ENCODE assay signal across 19 cellular contexts in genomic region chr19:5126498-5127223, GRCh38.
DNase-seq lines count a peak whose midpoint lies in the region; ATAC-seq and TF ChIP-seq lines count a peak whose summit lies in the region.
"Had no signal": no experiment of that assay in that cellular context is flagged by ENCODE, and none has a peak within 500 bp of the region (broad histone marks: within the 10 kb centered on the region; RNA-seq: fewer than 3 reads in every experiment).

No MANE protein-coding gene starts in this region.

- peak overlapping the region; percentile 76 for H3K27ac ChIP-seq in BLaER1
- H3K27ac ChIP-seq in SU-DHL-6 (ENCODE audit: low read depth, low read length) = peak overlapping the region; percentile 94
- H3K27ac ChIP-seq: neutrophil, VCaP had no signal

- peaks cover 1% of the 10 kb centered on the region for H3K36me3 Mint-ChIP-seq in memory B cell
- H3K36me3 Mint-ChIP-seq in activated T-helper 1 cell treated with anti-CD3 and anti-CD28 coated beads, Interleukin-12 subunit alpha, Interleukin-12 subunit beta, Interleukin-2, Interleukin-4 antibody, amounts not matched to agents 30 ng/mL and 10 ng/mL and 1 ng/mL, durations not matched to agents 14 hours and 24 hours and 36 hours (ENCODE audit: low read depth) = peaks cover 7% of the 10 kb centered on the region

- H3K4me2 ChIP-seq in BLaER1 (peak overlapping the region; percentile 85), SU-DHL-6 (ENCODE audit: low read depth, low read length, poor library complexity, severe bottlenecking) (peak overlapping the region; percentile 66)

- H3K4me3 ChIP-seq in BLaER1 = peak overlapping the region; percentile 17
- no peak overlapping the region for H3K4me3 ChIP-seq in SU-DHL-6 (ENCODE audit: insufficient read depth, low read length, poor library complexity, severe bottlenecking)
- H3K4me3 ChIP-seq: ascending aorta, gastroesophageal sphincter had no signal

- intact Hi-C loops in activated T-helper 1 cell treated with anti-CD3 and anti-CD28 coated beads, Interleukin-12 subunit alpha, Interleukin-12 subunit beta, Interleukin-2, Interleukin-4 antibody, amounts not matched to agents 30 ng/mL and 10 ng/mL and 1 ng/mL, durations not matched to agents 14 hours and 24 hours and 36 hours (cut with micrococcal nuclease) = no loop called here

- H3K9me2 ChIP-seq in SU-DHL-6 (replicated peaks; ENCODE audit: insufficient read depth, low read length) = no peaks in the 10 kb centered on the region

- peaks cover 33% of the 10 kb centered on the region for H3K4me1 Mint-ChIP-seq in memory B cell
- H3K4me1 Mint-ChIP-seq in activated T-helper 1 cell treated with anti-CD3 and anti-CD28 coated beads, Interleukin-12 subunit alpha, Interleukin-12 subunit beta, Interleukin-2, Interleukin-4 antibody, amounts not matched to agents 30 ng/mL and 10 ng/mL and 1 ng/mL, durations not matched to agents 14 hours and 24 hours and 36 hours (ENCODE audit: low read depth) = peaks cover 16% of the 10 kb centered on the region

- H3K27me3 Mint-ChIP-seq in memory B cell = no peaks in the 10 kb centered on the region
- no peaks in the 10 kb centered on the region for H3K27me3 Mint-ChIP-seq in activated T-helper 1 cell treated with anti-CD3 and anti-CD28 coated beads, Interleukin-12 subunit alpha, Interleukin-12 subunit beta, Interleukin-2, Interleukin-4 antibody, amounts not matched to agents 30 ng/mL and 10 ng/mL and 1 ng/mL, durations not matched to agents 14 hours and 24 hours and 36 hours (ENCODE audit: insufficient read depth)

- H3K27me3 ChIP-seq in BLaER1 (no peaks in the 10 kb centered on the region), SU-DHL-6 (ENCODE audit: low read length) (no peaks in the 10 kb centered on the region)
- H3K27me3 ChIP-seq: ascending aorta, gastroesophageal sphincter, neutrophil had no signal

- H3K9ac ChIP-seq in BLaER1 (peak overlapping the region; percentile 59), SU-DHL-6 (ENCODE audit: low read length) (peak overlapping the region; percentile 64)

- TF ChIP-seq CTCF in SU-DHL-6 (IDR thresholded peaks at IDR 0.05; ENCODE audit: insufficient read depth, low read length, poor library complexity, severe bottlenecking) = no peak

- peak; percentile 73 to 76 for DNase-seq in memory B cell (ENCODE audit: low spot score in 2 of 2)
- no peak for DNase-seq in NCI-H69 (lab: John Stamatoyannopoulos, UW)
- DNase-seq in NCI-H2196 treated with DMSO at 0.1 percent for 48 hours (lab: John Stamatoyannopoulos, UW; ENCODE audit: unreplicated experiment) = no peak
- no peak for DNase-seq in NOMO-1 (lab: John Stamatoyannopoulos, UW; ENCODE audit: unreplicated experiment in 2 of 2)
- DNase-seq in activated T-helper 1 cell treated with anti-CD3 and anti-CD28 coated beads, Interleukin-12 subunit alpha, Interleukin-12 subunit beta, Interleukin-2, Interleukin-4 antibody, amounts not matched to agents 30 ng/mL and 10 ng/mL and 1 ng/mL, durations not matched to agents 14 hours and 24 hours and 36 hours (ENCODE audit: low spot score) = no peak
- DNase-seq: activated gamma-delta T cell, Caco-2, MM.1S, NCI-H2029, NCI-H526, SW 1271 had no signal

- H3K4me1 ChIP-seq in BLaER1 = peaks cover 98% of the 10 kb centered on the region

- H3K27ac Mint-ChIP-seq in memory B cell = peak overlapping the region; percentile 100
- no peak overlapping the region for H3K27ac Mint-ChIP-seq in activated T-helper 1 cell treated with anti-CD3 and anti-CD28 coated beads, Interleukin-12 subunit alpha, Interleukin-12 subunit beta, Interleukin-2, Interleukin-4 antibody, amounts not matched to agents 30 ng/mL and 10 ng/mL and 1 ng/mL, durations not matched to agents 14 hours and 24 hours and 36 hours
- H3K27ac Mint-ChIP-seq: stimulated activated effector memory CD8-positive, alpha-beta T cell treated with anti-CD3 and anti-CD28 coated beads, Interleukin-12 subunit alpha, Interleukin-12 subunit beta, amount 100 ng/mL, for 72 hours had no signal

- H3K36me3 ChIP-seq in BLaER1 = peaks cover 14% of the 10 kb centered on the region; the same call in 1 of the 2 replicates
- no peaks in the 10 kb centered on the region for H3K36me3 ChIP-seq in SU-DHL-6 (ENCODE audit: low read length)

- H3K9me3 Mint-ChIP-seq in memory B cell = no peaks in the 10 kb centered on the region
- H3K9me3 Mint-ChIP-seq in activated T-helper 1 cell treated with anti-CD3 and anti-CD28 coated beads, Interleukin-12 subunit alpha, Interleukin-12 subunit beta, Interleukin-2, Interleukin-4 antibody, amounts not matched to agents 30 ng/mL and 10 ng/mL and 1 ng/mL, durations not matched to agents 14 hours and 24 hours and 36 hours = no peaks in the 10 kb centered on the region
- H3K9me3 Mint-ChIP-seq: stimulated activated effector memory CD8-positive, alpha-beta T cell treated with anti-CD3 and anti-CD28 coated beads, Interleukin-12 subunit alpha, Interleukin-12 subunit beta, amount 100 ng/mL, for 72 hours had no signal

- TF ChIP-seq POLR2A in GM19099 (IDR thresholded peaks at IDR 0.05; ENCODE audit: extremely low read depth, insufficient read length, low read depth) = peak; percentile 34

- H3K9me3 ChIP-seq in BLaER1 = no peaks in the 10 kb centered on the region
- no peaks in the 10 kb centered on the region for H3K9me3 ChIP-seq in SU-DHL-6 (ENCODE audit: insufficient read depth, low read length)
- H3K9me3 ChIP-seq: ascending aorta, Caco-2, gastroesophageal sphincter, neutrophil had no signal

- H3K4me3 Mint-ChIP-seq in memory B cell = peak overlapping the region; percentile 70
- H3K4me3 Mint-ChIP-seq in activated T-helper 1 cell treated with anti-CD3 and anti-CD28 coated beads, Interleukin-12 subunit alpha, Interleukin-12 subunit beta, Interleukin-2, Interleukin-4 antibody, amounts not matched to agents 30 ng/mL and 10 ng/mL and 1 ng/mL, durations not matched to agents 14 hours and 24 hours and 36 hours = no peak overlapping the region
- H3K4me3 Mint-ChIP-seq: stimulated activated effector memory CD8-positive, alpha-beta T cell treated with anti-CD3 and anti-CD28 coated beads, Interleukin-12 subunit alpha, Interleukin-12 subunit beta, amount 100 ng/mL, for 72 hours had no signal

- peak; percentile 31 for ATAC-seq in memory B cell (ENCODE audit: low read depth)
- ATAC-seq: gastroesophageal sphincter; stimulated activated effector memory CD8-positive, alpha-beta T cell treated with anti-CD3 and anti-CD28 coated beads, Interleukin-12 subunit alpha, Interleukin-12 subunit beta, amount 100 ng/mL, for 72 hours had no signal

- peaks cover 9% of the 10 kb centered on the region for H3F3A ChIP-seq in SU-DHL-6 (ENCODE audit: insufficient read depth)

- H3K79me2 ChIP-seq in SU-DHL-6 (ENCODE audit: insufficient read depth, low read length) = no peaks in the 10 kb centered on the region

- peaks cover 97% of the 10 kb centered on the region for H4K20me1 ChIP-seq in BLaER1
- H4K20me1 ChIP-seq in SU-DHL-6 (ENCODE audit: low read depth, low read length) = no peaks in the 10 kb centered on the region

- no peak overlapping the region for H2AFZ ChIP-seq in SU-DHL-6 (ENCODE audit: low read depth, low read length, severe bottlenecking)

Comparison
In these comparisons a context has a peak if more than half of its experiments do, and no peak if none do; other contexts are left out.
1. DNase-seq: peak in memory B cell (2 of 2); none in NCI-H69 (single experiment), NCI-H2196 treated with DMSO at 0.1 percent for 48 hours (single experiment), NOMO-1 (0 of 2) and activated T-helper 1 cell treated with anti-CD3 and anti-CD28 coated beads, Interleukin-12 subunit alpha, Interleukin-12 subunit beta, Interleukin-2, Interleukin-4 antibody, amounts not matched to agents 30 ng/mL and 10 ng/mL and 1 ng/mL, durations not matched to agents 14 hours and 24 hours and 36 hours (single experiment).